Comparison of ENCODE assay signal across 1 cellular context in the genomic region with DNA sequence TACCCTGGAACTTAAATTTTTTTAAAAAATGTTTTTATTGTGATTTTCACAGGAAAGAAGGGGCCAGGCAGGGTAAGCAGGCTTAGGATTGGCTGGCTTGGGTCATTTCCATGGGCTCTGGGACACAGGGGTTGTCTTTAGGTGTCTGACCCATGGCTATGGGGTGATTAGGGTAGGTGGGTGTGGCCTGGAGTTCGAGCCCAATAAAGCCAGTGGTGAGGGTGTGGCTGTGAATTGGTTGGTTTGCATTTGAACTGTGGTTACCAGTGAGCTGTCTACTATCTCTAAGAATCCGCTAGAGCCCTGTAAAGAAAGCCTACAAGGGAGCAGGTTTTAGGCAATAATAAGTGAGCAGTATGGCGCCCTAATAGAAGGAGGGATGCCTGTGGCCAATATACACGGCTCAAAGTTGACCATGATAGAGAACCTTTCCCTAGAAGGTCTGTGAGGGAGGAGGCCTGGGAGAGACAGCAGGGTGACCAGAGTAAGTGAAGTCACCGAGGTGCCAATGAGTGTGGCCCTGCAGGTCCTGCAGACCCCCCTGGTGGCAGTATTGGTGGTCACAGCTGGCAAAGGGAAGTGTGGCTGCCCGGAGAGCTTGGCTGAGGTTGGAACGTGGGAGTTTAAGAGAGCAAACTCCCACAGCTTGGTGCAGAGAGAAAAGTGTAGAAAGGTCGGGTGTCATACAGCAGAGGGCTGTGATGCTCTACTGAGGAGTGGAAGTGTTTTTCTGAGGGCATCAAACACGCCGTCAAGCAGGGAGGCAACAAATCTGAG.
TF ChIP-seq lines count a peak whose summit lies in the region.

No MANE protein-coding gene starts in this region.

TF ChIP-seq in GM12878, 131 proteins besides CTCF, POLR2A, EP300 and RAD21:
- TF ChIP-seq SPI1 (IDR thresholded peaks at IDR 0.05; ENCODE audit: borderline replicate concordance, insufficient read depth, low read depth, low read length) (no peak), NR2C1 (IDR thresholded peaks at IDR 0.05) (no peak), SIN3A (IDR thresholded peaks at IDR 0.05; ENCODE audit: low read depth, low read length) (no peak), ZNF274 (IDR thresholded peaks at IDR 0.05; ENCODE audit: insufficient read depth, insufficient read length) (no peak)
- TF ChIP-seq, protein P1, sequence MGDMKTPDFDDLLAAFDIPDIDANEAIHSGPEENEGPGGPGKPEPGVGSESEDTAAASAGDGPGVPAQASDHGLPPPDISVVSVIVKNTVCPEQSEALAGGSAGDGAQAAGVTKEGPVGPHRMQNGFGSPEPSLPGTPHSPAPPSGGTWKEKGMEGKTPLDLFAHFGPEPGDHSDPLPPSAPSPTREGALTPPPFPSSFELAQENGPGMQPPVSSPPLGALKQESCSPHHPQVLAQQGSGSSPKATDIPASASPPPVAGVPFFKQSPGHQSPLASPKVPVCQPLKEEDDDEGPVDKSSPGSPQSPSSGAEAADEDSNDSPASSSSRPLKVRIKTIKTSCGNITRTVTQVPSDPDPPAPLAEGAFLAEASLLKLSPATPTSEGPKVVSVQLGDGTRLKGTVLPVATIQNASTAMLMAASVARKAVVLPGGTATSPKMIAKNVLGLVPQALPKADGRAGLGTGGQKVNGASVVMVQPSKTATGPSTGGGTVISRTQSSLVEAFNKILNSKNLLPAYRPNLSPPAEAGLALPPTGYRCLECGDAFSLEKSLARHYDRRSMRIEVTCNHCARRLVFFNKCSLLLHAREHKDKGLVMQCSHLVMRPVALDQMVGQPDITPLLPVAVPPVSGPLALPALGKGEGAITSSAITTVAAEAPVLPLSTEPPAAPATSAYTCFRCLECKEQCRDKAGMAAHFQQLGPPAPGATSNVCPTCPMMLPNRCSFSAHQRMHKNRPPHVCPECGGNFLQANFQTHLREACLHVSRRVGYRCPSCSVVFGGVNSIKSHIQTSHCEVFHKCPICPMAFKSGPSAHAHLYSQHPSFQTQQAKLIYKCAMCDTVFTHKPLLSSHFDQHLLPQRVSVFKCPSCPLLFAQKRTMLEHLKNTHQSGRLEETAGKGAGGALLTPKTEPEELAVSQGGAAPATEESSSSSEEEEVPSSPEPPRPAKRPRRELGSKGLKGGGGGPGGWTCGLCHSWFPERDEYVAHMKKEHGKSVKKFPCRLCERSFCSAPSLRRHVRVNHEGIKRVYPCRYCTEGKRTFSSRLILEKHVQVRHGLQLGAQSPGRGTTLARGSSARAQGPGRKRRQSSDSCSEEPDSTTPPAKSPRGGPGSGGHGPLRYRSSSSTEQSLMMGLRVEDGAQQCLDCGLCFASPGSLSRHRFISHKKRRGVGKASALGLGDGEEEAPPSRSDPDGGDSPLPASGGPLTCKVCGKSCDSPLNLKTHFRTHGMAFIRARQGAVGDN (IDR thresholded peaks at IDR 0.05), result no peak
